In genomic region chr5:143037708-143038107, GRCh38 we compare ENCODE assay signal across 1 cellular context.
TF ChIP-seq lines count a peak whose summit lies in the region.

No MANE protein-coding gene starts in this region.

TF ChIP-seq in GM12878, 131 proteins besides CTCF, POLR2A, EP300 and RAD21:
- TF ChIP-seq GATAD2B (conservative IDR thresholded peaks at IDR 0.05; ENCODE audit: low read depth): peak; percentile 59; the same call in 1 of the 2 replicates
- TF ChIP-seq RB1 (IDR thresholded peaks at IDR 0.05; ENCODE audit: borderline replicate concordance): peak; percentile 34; the same call in 1 of the 2 replicates
- peak; percentile 21 for TF ChIP-seq CUX1 (IDR thresholded peaks at IDR 0.05; ENCODE audit: insufficient replicate concordance, low read depth, low read length)
- no peak for TF ChIP-seq POLR2AphosphoS5 (IDR thresholded peaks at IDR 0.05; ENCODE audit: low read length)
- TF ChIP-seq ZBTB33 (IDR thresholded peaks at IDR 0.05): 0 out of 2 replicates have a peak, but pooled peaks have one; percentile 37
- peak; percentile 96 for TF ChIP-seq MEF2B (IDR thresholded peaks at IDR 0.05; ENCODE audit: partially characterized antibody, poor library complexity, severe bottlenecking)
